ENCODE assay signal across 8 cellular contexts in the genomic region with DNA sequence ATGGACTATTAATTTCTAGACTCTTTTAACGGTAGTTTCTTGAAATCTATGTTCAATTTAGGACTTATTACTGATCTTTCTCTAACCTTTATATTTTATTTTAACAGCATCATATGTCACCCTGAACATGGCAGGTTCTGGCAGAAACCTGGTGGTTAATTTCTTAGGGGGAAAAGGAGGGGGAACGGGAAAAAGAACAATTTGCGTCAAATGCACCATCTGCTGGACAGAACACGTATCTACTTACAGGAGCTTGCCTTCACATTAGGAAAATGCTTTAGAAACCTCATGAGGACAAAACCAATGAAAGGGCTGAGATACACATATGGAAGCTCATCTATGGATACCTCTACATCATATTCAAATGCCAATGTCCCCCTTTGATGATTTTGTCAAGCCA.
DNase-seq lines count a peak whose midpoint lies in the region; ATAC-seq and TF ChIP-seq lines count a peak whose summit lies in the region.

No MANE protein-coding gene starts in this region.

- H3K4me1 ChIP-seq in HCT116 (ENCODE audit: control insufficient read depth in 1 of 2, insufficient read depth in 2 of 2, low read length in 2 of 2) (no peaks in the 10 kb centered on the region), OCI-LY3 (ENCODE audit: low read length) (no peaks in the 10 kb centered on the region)

- POLR2A ChIA-PET in HCT116 (lab: Charles Lee), result no interaction called here

- H3K27ac ChIP-seq in HCT116 (ENCODE audit: low read depth, low read length) (no peak overlapping the region), OCI-LY3 (ENCODE audit: low read length) (no peak overlapping the region)

- H3K4me3 ChIP-seq in HCT116 (replicated peaks in 1 of 2; ENCODE audit: low read depth in 1 of 2, low read length in 2 of 2) (no peak overlapping the region), OCI-LY3 (ENCODE audit: low read length) (no peak overlapping the region)

- H3K27me3 ChIP-seq in HCT116 (ENCODE audit: insufficient read depth, low read length), result 0 out of 2 replicates have a peak, but pooled peaks cover 5% of the 10 kb centered on the region
- no peaks in the 10 kb centered on the region for H3K27me3 ChIP-seq in OCI-LY3 (ENCODE audit: low read depth, low read length)

- peak; percentile 41 for DNase-seq in DMS153 (lab: John Stamatoyannopoulos, UW)
- DNase-seq in HCT116 (ENCODE audit: low read depth, low spot score), result peak; percentile 28
- peak; percentile 1 for DNase-seq in foreskin melanocyte
- DNase-seq in activated effector memory CD4-positive, alpha-beta T cell treated with Interleukin-2 at 50 U/mL for 16 hours, result no peak
- no peak for DNase-seq in left colon
- DNase-seq in T-helper 2 cell, result no peak

- intact Hi-C loops in HCT116 (cut with micrococcal nuclease) (loop anchor here (1.0 to 5.0 kb wide), 2 partner anchors 148 to 925 kb away; no protein-coding TSS in a partner anchor), left colon (cut with DNase I, micrococcal nuclease) (no loop called here)

- CTCF ChIA-PET in HCT116 (lab: Charles Lee), result interaction anchor here (0.7 to 2.7 kb wide), 14 partner anchors 11 to 940 kb away, joined by 3 to 33 read pairs (median 3); no protein-coding TSS in a partner anchor

- ATAC-seq in HCT116 (peak; percentile 74), left colon (no peak), GM18498 (IDR thresholded peaks at IDR 0.05; ENCODE audit: unreplicated experiment) (no peak)

- TF ChIP-seq CTCF in HCT116 (IDR thresholded peaks at IDR 0.05 in 2 of 3, conservative IDR thresholded peaks at IDR 0.05 in 1 of 3; ENCODE audit: borderline replicate concordance in 1 of 3, insufficient read depth in 1 of 3, low read depth in 2 of 3, low read length in 2 of 3), result peak; percentile 40 to 68 (median 68); a peak in 5 of 6 replicates
- TF ChIP-seq CTCF in OCI-LY3 (IDR thresholded peaks at IDR 0.05; ENCODE audit: low read depth, low read length), result peak; percentile 78

- peak; percentile 64 for TF ChIP-seq RAD21 in HCT116 (IDR thresholded peaks at IDR 0.05; ENCODE audit: low read depth)

- RAD21 ChIA-PET in HCT116 (lab: Charles Lee; ENCODE audit: low non-redundant PET in 1 of 2, low total read pairs in 2 of 2, uncharacterized antibody in 2 of 2, unreplicated experiment in 2 of 2), result interaction anchor here (0.9 to 1.0 kb wide), 2 partner anchors 147 to 924 kb away, joined by 3 read pairs; no protein-coding TSS in a partner anchor

- H3K9ac ChIP-seq in HCT116 (ENCODE audit: low read length), result no peak overlapping the region
- no peak overlapping the region for H3K9ac ChIP-seq in OCI-LY3 (ENCODE audit: low read length)

- H4K20me1 ChIP-seq in HCT116 (ENCODE audit: insufficient read depth), result no peaks in the 10 kb centered on the region
- no peaks in the 10 kb centered on the region for H4K20me1 ChIP-seq in OCI-LY3 (ENCODE audit: insufficient read depth, low read length)

- BruUV-seq in HCT116 (replicated peaks; lab: Mats Ljungman, UMichigan), result no TSS peak

- H3K36me3 ChIP-seq in HCT116 (ENCODE audit: control insufficient read depth in 1 of 2, insufficient read depth in 2 of 2, low read length in 2 of 2), result no peaks in the 10 kb centered on the region
- no peaks in the 10 kb centered on the region for H3K36me3 ChIP-seq in OCI-LY3 (replicated peaks; ENCODE audit: low read depth, low read length)

- H3K9me3 ChIP-seq in HCT116 (ENCODE audit: control insufficient read depth in 1 of 2, insufficient read depth in 1 of 2, low read depth in 1 of 2, low read length in 2 of 2) (no peaks in the 10 kb centered on the region), OCI-LY3 (ENCODE audit: insufficient read depth, low read length) (no peaks in the 10 kb centered on the region)

- no peaks in the 10 kb centered on the region for H3K79me2 ChIP-seq in HCT116 (ENCODE audit: insufficient read depth, low read length)
- H3K79me2 ChIP-seq in OCI-LY3 (ENCODE audit: low read length), result no peaks in the 10 kb centered on the region

- H2AFZ ChIP-seq in HCT116 (ENCODE audit: low read depth, low read length, poor library complexity, severe bottlenecking) (no peak overlapping the region), OCI-LY3 (ENCODE audit: low read depth, low read length) (no peak overlapping the region)

- 0 out of 2 replicates have a peak, but pooled peaks cover 4% of the 10 kb centered on the region for H3K9me2 ChIP-seq in HCT116 (ENCODE audit: insufficient read depth)

- no peak for TF ChIP-seq POLR2A in HCT116 (IDR thresholded peaks at IDR 0.05; ENCODE audit: borderline replicate concordance, extremely low read depth, insufficient read depth, insufficient read length)

- H3K4me2 ChIP-seq in HCT116 (ENCODE audit: low read length), result no peak overlapping the region
- no peak overlapping the region for H3K4me2 ChIP-seq in OCI-LY3 (ENCODE audit: low read length)

TF ChIP-seq in HCT116, 20 proteins besides CTCF, POLR2A, EP300 and RAD21:
- TF ChIP-seq, protein P1, sequence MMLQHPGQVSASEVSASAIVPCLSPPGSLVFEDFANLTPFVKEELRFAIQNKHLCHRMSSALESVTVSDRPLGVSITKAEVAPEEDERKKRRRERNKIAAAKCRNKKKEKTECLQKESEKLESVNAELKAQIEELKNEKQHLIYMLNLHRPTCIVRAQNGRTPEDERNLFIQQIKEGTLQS (IDR thresholded peaks at IDR 0.05), result no peak
- TF ChIP-seq POLR2AphosphoS5 (IDR thresholded peaks at IDR 0.05; ENCODE audit: low read depth, low read length), result no peak
- TF ChIP-seq, protein P2, sequence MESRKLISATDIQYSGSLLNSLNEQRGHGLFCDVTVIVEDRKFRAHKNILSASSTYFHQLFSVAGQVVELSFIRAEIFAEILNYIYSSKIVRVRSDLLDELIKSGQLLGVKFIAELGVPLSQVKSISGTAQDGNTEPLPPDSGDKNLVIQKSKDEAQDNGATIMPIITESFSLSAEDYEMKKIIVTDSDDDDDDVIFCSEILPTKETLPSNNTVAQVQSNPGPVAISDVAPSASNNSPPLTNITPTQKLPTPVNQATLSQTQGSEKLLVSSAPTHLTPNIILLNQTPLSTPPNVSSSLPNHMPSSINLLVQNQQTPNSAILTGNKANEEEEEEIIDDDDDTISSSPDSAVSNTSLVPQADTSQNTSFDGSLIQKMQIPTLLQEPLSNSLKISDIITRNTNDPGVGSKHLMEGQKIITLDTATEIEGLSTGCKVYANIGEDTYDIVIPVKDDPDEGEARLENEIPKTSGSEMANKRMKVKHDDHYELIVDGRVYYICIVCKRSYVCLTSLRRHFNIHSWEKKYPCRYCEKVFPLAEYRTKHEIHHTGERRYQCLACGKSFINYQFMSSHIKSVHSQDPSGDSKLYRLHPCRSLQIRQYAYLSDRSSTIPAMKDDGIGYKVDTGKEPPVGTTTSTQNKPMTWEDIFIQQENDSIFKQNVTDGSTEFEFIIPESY (IDR thresholded peaks at IDR 0.05; ENCODE audit: extremely low read depth, insufficient replicate concordance, low read length), result no peak
- TF ChIP-seq TCF7L2 (IDR thresholded peaks at IDR 0.05; ENCODE audit: borderline replicate concordance, extremely low read depth, insufficient read depth, insufficient read length), result no peak
- no peak for TF ChIP-seq CEBPB (IDR thresholded peaks at IDR 0.05; ENCODE audit: low read depth)
- TF ChIP-seq SRF (IDR thresholded peaks at IDR 0.05; ENCODE audit: low read depth), result no peak
- no peak for TF ChIP-seq ZNF274 (IDR thresholded peaks at IDR 0.05; ENCODE audit: low read depth, low read length)
- TF ChIP-seq ZFX (IDR thresholded peaks at IDR 0.05), result no peak
- no peak for TF ChIP-seq SP1 (IDR thresholded peaks at IDR 0.05; ENCODE audit: low read depth)
- no peak for TF ChIP-seq ELF1 (IDR thresholded peaks at IDR 0.05; ENCODE audit: borderline replicate concordance, low read depth)
- no peak for TF ChIP-seq CBX3 (IDR thresholded peaks at IDR 0.05; ENCODE audit: low read depth)
- no peak for TF ChIP-seq SIN3A (IDR thresholded peaks at IDR 0.05; ENCODE audit: low read depth)
- TF ChIP-seq, protein P3, sequence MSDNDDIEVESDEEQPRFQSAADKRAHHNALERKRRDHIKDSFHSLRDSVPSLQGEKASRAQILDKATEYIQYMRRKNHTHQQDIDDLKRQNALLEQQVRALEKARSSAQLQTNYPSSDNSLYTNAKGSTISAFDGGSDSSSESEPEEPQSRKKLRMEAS (IDR thresholded peaks at IDR 0.05), result no peak
- TF ChIP-seq, protein P4, sequence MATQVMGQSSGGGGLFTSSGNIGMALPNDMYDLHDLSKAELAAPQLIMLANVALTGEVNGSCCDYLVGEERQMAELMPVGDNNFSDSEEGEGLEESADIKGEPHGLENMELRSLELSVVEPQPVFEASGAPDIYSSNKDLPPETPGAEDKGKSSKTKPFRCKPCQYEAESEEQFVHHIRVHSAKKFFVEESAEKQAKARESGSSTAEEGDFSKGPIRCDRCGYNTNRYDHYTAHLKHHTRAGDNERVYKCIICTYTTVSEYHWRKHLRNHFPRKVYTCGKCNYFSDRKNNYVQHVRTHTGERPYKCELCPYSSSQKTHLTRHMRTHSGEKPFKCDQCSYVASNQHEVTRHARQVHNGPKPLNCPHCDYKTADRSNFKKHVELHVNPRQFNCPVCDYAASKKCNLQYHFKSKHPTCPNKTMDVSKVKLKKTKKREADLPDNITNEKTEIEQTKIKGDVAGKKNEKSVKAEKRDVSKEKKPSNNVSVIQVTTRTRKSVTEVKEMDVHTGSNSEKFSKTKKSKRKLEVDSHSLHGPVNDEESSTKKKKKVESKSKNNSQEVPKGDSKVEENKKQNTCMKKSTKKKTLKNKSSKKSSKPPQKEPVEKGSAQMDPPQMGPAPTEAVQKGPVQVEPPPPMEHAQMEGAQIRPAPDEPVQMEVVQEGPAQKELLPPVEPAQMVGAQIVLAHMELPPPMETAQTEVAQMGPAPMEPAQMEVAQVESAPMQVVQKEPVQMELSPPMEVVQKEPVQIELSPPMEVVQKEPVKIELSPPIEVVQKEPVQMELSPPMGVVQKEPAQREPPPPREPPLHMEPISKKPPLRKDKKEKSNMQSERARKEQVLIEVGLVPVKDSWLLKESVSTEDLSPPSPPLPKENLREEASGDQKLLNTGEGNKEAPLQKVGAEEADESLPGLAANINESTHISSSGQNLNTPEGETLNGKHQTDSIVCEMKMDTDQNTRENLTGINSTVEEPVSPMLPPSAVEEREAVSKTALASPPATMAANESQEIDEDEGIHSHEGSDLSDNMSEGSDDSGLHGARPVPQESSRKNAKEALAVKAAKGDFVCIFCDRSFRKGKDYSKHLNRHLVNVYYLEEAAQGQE (IDR thresholded peaks at IDR 0.05; ENCODE audit: low read depth), result no peak
- TF ChIP-seq JUND (IDR thresholded peaks at IDR 0.05), result no peak
- no peak for TF ChIP-seq YY1 (IDR thresholded peaks at IDR 0.05; ENCODE audit: extremely low read depth, insufficient replicate concordance, low read depth, low read length)
- TF ChIP-seq FOSL1 (IDR thresholded peaks at IDR 0.05; ENCODE audit: low read depth), result no peak
- TF ChIP-seq EGR1 (IDR thresholded peaks at IDR 0.05; ENCODE audit: low read depth), result no peak
- no peak for TF ChIP-seq EZH2phosphoT487 (IDR thresholded peaks at IDR 0.05; ENCODE audit: borderline replicate concordance)

Comparison
In these comparisons a context has a peak if more than half of its experiments do, and no peak if none do; other contexts are left out.
1. DNase-seq: peak in DMS153 (single experiment), HCT116 (single experiment) and foreskin melanocyte (single experiment); none in activated effector memory CD4-positive, alpha-beta T cell treated with Interleukin-2 at 50 U/mL for 16 hours (single experiment), left colon (0 of 2) and T-helper 2 cell (0 of 5).